Comparison of ENCODE assay signal across 1 cellular context in the genomic region with DNA sequence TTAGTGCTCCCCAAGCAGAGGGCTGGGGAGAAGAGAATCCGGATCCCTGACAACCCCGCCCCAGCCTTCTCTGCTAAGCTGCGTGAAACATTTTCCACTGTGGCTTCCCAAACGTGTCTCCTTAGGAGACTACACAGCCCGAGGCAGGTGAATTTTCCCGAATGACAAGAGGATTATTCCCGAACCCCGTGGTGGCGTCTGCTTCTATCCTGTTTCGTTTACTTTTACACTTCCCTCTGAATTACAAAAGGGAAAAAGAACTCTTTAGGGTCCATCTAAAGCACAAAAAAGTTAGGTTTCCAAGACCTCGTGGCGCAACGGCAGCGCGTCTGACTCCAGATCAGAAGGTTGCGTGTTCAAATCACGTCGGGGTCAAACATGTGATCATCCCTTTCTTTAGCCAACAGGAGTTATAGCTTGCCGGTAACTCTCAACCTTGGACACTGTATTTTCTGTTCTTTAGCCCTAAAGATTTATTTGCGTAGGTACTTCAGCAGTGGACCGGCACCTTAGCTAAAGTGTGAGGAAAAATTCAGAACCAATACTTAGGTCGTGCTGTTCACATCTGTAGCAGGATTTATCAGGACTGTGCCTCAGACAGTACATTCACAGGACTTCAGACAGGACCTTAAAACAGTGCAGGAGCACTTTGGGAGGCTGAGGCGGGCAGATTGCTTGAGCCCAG.
TF ChIP-seq lines count a peak whose summit lies in the region.

No MANE protein-coding gene starts in this region.

TF ChIP-seq in HepG2, 621 proteins besides CTCF, POLR2A, EP300 and RAD21:
- TF ChIP-seq DMAP1 (CRISPR knock-in tag; IDR thresholded peaks at IDR 0.05) (no peak), ZNF766 (CRISPR knock-in tag; IDR thresholded peaks at IDR 0.05; ENCODE audit: borderline replicate concordance) (0 out of 2 replicates have a peak, but pooled peaks have one; percentile 38), MED1 (CRISPR knock-in tag; IDR thresholded peaks at IDR 0.05) (0 out of 2 replicates have a peak, but pooled peaks have one; percentile 10), ZBTB38 (CRISPR knock-in tag; IDR thresholded peaks at IDR 0.05) (peak; percentile 45; the same call in 1 of the 2 replicates), ZNF263 (CRISPR knock-in tag; IDR thresholded peaks at IDR 0.05) (0 out of 2 replicates have a peak, but pooled peaks have one; percentile 5), ZNF24 (IDR thresholded peaks at IDR 0.05) (peak; percentile 72)
- TF ChIP-seq, protein P1, sequence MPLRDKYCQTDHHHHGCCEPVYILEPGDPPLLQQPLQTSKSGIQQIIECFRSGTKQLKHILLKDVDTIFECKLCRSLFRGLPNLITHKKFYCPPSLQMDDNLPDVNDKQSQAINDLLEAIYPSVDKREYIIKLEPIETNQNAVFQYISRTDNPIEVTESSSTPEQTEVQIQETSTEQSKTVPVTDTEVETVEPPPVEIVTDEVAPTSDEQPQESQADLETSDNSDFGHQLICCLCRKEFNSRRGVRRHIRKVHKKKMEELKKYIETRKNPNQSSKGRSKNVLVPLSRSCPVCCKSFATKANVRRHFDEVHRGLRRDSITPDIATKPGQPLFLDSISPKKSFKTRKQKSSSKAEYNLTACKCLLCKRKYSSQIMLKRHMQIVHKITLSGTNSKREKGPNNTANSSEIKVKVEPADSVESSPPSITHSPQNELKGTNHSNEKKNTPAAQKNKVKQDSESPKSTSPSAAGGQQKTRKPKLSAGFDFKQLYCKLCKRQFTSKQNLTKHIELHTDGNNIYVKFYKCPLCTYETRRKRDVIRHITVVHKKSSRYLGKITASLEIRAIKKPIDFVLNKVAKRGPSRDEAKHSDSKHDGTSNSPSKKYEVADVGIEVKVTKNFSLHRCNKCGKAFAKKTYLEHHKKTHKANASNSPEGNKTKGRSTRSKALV (CRISPR knock-in tag; IDR thresholded peaks at IDR 0.05) = no peak
- TF ChIP-seq, protein P2, sequence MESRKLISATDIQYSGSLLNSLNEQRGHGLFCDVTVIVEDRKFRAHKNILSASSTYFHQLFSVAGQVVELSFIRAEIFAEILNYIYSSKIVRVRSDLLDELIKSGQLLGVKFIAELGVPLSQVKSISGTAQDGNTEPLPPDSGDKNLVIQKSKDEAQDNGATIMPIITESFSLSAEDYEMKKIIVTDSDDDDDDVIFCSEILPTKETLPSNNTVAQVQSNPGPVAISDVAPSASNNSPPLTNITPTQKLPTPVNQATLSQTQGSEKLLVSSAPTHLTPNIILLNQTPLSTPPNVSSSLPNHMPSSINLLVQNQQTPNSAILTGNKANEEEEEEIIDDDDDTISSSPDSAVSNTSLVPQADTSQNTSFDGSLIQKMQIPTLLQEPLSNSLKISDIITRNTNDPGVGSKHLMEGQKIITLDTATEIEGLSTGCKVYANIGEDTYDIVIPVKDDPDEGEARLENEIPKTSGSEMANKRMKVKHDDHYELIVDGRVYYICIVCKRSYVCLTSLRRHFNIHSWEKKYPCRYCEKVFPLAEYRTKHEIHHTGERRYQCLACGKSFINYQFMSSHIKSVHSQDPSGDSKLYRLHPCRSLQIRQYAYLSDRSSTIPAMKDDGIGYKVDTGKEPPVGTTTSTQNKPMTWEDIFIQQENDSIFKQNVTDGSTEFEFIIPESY (CRISPR knock-in tag; IDR thresholded peaks at IDR 0.05) = peak; percentile 10; the same call in 1 of the 2 replicates
